15 cellular contexts compared by ENCODE assay signal in genomic region chr18:44796505-44797198, GRCh38.
DNase-seq lines count a peak whose midpoint lies in the region; ATAC-seq lines count a peak whose summit lies in the region.
"Had no signal": no experiment of that assay in that cellular context is flagged by ENCODE, and none has a peak within 500 bp of the region (broad histone marks: within the 10 kb centered on the region; RNA-seq: fewer than 3 reads in every experiment).

No MANE protein-coding gene starts in this region.

- DNase-seq in fibroblast of gingiva (ENCODE audit: low read depth), result peak; percentile 2
- DNase-seq in pons (ENCODE audit: low spot score), result peak; percentile 67
- DNase-seq in dedifferentiated amniotic fluid mesenchymal stem cell (ENCODE audit: extremely low spot score), result no peak
- no peak for DNase-seq in KBM-7
- DNase-seq in activated effector memory CD4-positive, alpha-beta T cell treated with Interleukin-2 at 50 U/mL for 16 hours, result no peak
- no peak for DNase-seq in NCI-H1092 treated with DMSO at 0.1 percent for 48 hours (lab: John Stamatoyannopoulos, UW)
- DNase-seq: activated gamma-delta T cell treated with Interleukin-2 at 50 U/mL for 16 hours, DMS79, KG1, lower lobe of right lung, NCI-H146, NCI-H524 treated with DMSO at 0.1 percent for 48 hours, PC-9 had no signal

- ATAC-seq in GM18861 (IDR thresholded peaks at IDR 0.05; ENCODE audit: unreplicated experiment) (peak; percentile 45), HG03175 (IDR thresholded peaks at IDR 0.05; ENCODE audit: unreplicated experiment) (peak; percentile 39)
- ATAC-seq: lower lobe of right lung had no signal

- in situ Hi-C loops in KBM-7 (cut with MboI; ENCODE audit: low pct_unique_long_range_greater_than_20kb, low sequenced_read_pairs), result no loop called here

Comparison
In these comparisons a context has a peak if more than half of its experiments do, and no peak if none do; other contexts are left out.
1. DNase-seq: peak in fibroblast of gingiva (single experiment) and pons (single experiment); none in dedifferentiated amniotic fluid mesenchymal stem cell (single experiment), KBM-7 (single experiment), activated effector memory CD4-positive, alpha-beta T cell treated with Interleukin-2 at 50 U/mL for 16 hours (single experiment) and NCI-H1092 treated with DMSO at 0.1 percent for 48 hours (single experiment).